Comparison of ENCODE assay signal across 2 cellular contexts in genomic region chr1:11462224-11462923, GRCh38.
TF ChIP-seq lines count a peak whose summit lies in the region.

No MANE protein-coding gene starts in this region.

TF ChIP-seq in HepG2, 621 proteins besides CTCF, POLR2A, EP300 and RAD21:
- TF ChIP-seq SALL1 (CRISPR knock-in tag; IDR thresholded peaks at IDR 0.05), result 0 out of 2 replicates have a peak, but pooled peaks have one; percentile 10
- TF ChIP-seq HDAC6 (IDR thresholded peaks at IDR 0.05; ENCODE audit: low read depth, low read length), result no peak
- TF ChIP-seq BHLHE40 (IDR thresholded peaks at IDR 0.05; ENCODE audit: low read length), result peak; percentile 65
- peak; percentile 63 for TF ChIP-seq ZKSCAN1 (IDR thresholded peaks at IDR 0.05; ENCODE audit: low read length)
- TF ChIP-seq, protein P1, sequence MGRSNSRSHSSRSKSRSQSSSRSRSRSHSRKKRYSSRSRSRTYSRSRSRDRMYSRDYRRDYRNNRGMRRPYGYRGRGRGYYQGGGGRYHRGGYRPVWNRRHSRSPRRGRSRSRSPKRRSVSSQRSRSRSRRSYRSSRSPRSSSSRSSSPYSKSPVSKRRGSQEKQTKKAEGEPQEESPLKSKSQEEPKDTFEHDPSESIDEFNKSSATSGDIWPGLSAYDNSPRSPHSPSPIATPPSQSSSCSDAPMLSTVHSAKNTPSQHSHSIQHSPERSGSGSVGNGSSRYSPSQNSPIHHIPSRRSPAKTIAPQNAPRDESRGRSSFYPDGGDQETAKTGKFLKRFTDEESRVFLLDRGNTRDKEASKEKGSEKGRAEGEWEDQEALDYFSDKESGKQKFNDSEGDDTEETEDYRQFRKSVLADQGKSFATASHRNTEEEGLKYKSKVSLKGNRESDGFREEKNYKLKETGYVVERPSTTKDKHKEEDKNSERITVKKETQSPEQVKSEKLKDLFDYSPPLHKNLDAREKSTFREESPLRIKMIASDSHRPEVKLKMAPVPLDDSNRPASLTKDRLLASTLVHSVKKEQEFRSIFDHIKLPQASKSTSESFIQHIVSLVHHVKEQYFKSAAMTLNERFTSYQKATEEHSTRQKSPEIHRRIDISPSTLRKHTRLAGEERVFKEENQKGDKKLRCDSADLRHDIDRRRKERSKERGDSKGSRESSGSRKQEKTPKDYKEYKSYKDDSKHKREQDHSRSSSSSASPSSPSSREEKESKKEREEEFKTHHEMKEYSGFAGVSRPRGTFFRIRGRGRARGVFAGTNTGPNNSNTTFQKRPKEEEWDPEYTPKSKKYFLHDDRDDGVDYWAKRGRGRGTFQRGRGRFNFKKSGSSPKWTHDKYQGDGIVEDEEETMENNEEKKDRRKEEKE (IDR thresholded peaks at IDR 0.05), result no peak
- TF ChIP-seq ZNF530 (CRISPR knock-in tag; IDR thresholded peaks at IDR 0.05; ENCODE audit: low read depth), result no peak
- TF ChIP-seq RBM22 (optimal IDR thresholded peaks at IDR 0.05; ENCODE audit: low read length), result no peak
- no peak for TF ChIP-seq ZNF34 (CRISPR knock-in tag; IDR thresholded peaks at IDR 0.05; ENCODE audit: borderline replicate concordance)

TF ChIP-seq in K562, 482 proteins besides CTCF, POLR2A, EP300 and RAD21:
- TF ChIP-seq ZKSCAN1 (IDR thresholded peaks at IDR 0.05; ENCODE audit: low read depth, low read length) (peak; percentile 82), ZSCAN32 (CRISPR knock-in tag; IDR thresholded peaks at IDR 0.05) (no peak)
